Comparison of ENCODE assay signal across 18 cellular contexts in genomic region chr7:157461805-157462771, GRCh38.
DNase-seq lines count a peak whose midpoint lies in the region; ATAC-seq and TF ChIP-seq lines count a peak whose summit lies in the region.
"Had no signal": no experiment of that assay in that cellular context is flagged by ENCODE, and none has a peak within 500 bp of the region (broad histone marks: within the 10 kb centered on the region; RNA-seq: fewer than 3 reads in every experiment).

No MANE protein-coding gene starts in this region.

- H3K4me3 ChIP-seq in RWPE2 (ENCODE audit: severe bottlenecking): no peak overlapping the region
- H3K4me3 ChIP-seq in neural cell (ENCODE audit: low read length): no peak overlapping the region
- no peak overlapping the region for H3K4me3 ChIP-seq in testis
- H3K4me3 ChIP-seq: esophagus squamous epithelium, right lobe of liver, thyroid gland had no signal

- CTCF ChIA-PET in Calu3 (lab: Charles Lee): interaction anchor here (0.8 kb wide), 1 partner anchor 12 kb away, joined by 3 read pairs; no protein-coding TSS in a partner anchor

- H3K4me3 Mint-ChIP-seq in Calu3 (ENCODE audit: low read depth, unreplicated experiment): peak overlapping the region; percentile 18
- H3K4me3 Mint-ChIP-seq in T-helper 2 cell treated with Interferon-gamma antibody and Interleukin-4, amounts not matched to agents 5 μg/mL and 100 μg/mL, for 36 hours: no peak overlapping the region
- H3K4me3 Mint-ChIP-seq: activated naive CD4-positive, alpha-beta T cell treated with anti-CD3 and anti-CD28 coated beads, Interleukin-2, amount 10 ng/mL, durations not matched to agents 7 days and 5 days; dendritic cell treated with granulocyte-macrophage colony-stimulating factor and Interleukin-4, amounts not matched to agents 40 ng/mL and 50 ng/mL, for 4 days had no signal

- DNase-seq in DMS79 treated with DMSO at 0.1 percent for 48 hours (lab: John Stamatoyannopoulos, UW): peak; percentile 36
- DNase-seq in DMS79 (lab: John Stamatoyannopoulos, UW): no peak
- DNase-seq in Calu3: peak; percentile 44
- peak; percentile 47 for DNase-seq in RWPE2 (ENCODE audit: low spot score)
- no peak for DNase-seq in NCI-H2171 treated with DMSO at 0.1 percent for 48 hours (lab: John Stamatoyannopoulos, UW)
- DNase-seq in testis: no peak
- no peak for DNase-seq in T-helper 2 cell treated with Interferon-gamma antibody and Interleukin-4, amounts not matched to agents 5 μg/mL and 100 μg/mL, for 36 hours (ENCODE audit: low spot score)
- DNase-seq: activated naive CD4-positive, alpha-beta T cell treated with anti-CD3 and anti-CD28 coated beads, Interleukin-2, amount 10 ng/mL, durations not matched to agents 7 days and 5 days; esophagus squamous epithelium; mesenchymal stem cell; MM.1S; occipital lobe; SK-N-SH; stimulated activated CD4-positive, alpha-beta T cell treated with anti-CD3 and anti-CD28 coated beads, Interleukin-4, amount 100 ng/mL, for 4 hours; thyroid gland had no signal

- H3K36me3 ChIP-seq in RWPE2 (ENCODE audit: low read depth) (no peaks in the 10 kb centered on the region), neural cell (ENCODE audit: insufficient read depth, low read length) (no peaks in the 10 kb centered on the region), testis (ENCODE audit: low read depth, missing control alignments) (no peaks in the 10 kb centered on the region)
- H3K36me3 ChIP-seq: esophagus squamous epithelium, right lobe of liver, thyroid gland had no signal

- no peak overlapping the region for H3K9ac ChIP-seq in neural cell (ENCODE audit: low read length)
- H3K9ac ChIP-seq: SK-N-SH had no signal

- no peak overlapping the region for H3K4me2 ChIP-seq in neural cell (ENCODE audit: low read length)
- H3K4me2 ChIP-seq: SK-N-SH had no signal

- H3F3A ChIP-seq in neural cell (ENCODE audit: insufficient read depth, low read length, poor library complexity, severe bottlenecking): no peaks in the 10 kb centered on the region

- no peak for TF ChIP-seq RAD21 in neural cell (conservative IDR thresholded peaks at IDR 0.05)

- peaks cover 17% of the 10 kb centered on the region for H3K4me1 Mint-ChIP-seq in Calu3 (ENCODE audit: low read depth, unreplicated experiment)
- H3K4me1 Mint-ChIP-seq in T-helper 2 cell treated with Interferon-gamma antibody and Interleukin-4, amounts not matched to agents 5 μg/mL and 100 μg/mL, for 36 hours (ENCODE audit: low read depth): peaks cover 11% of the 10 kb centered on the region

- TF ChIP-seq CTCF in Calu3 (IDR thresholded peaks at IDR 0.05; ENCODE audit: unreplicated experiment): no peak
- TF ChIP-seq CTCF in RWPE2 (IDR thresholded peaks at IDR 0.05; ENCODE audit: poor library complexity, severe bottlenecking): no peak
- no peak for TF ChIP-seq CTCF in neural cell (IDR thresholded peaks at IDR 0.05; ENCODE audit: poor library complexity, severe bottlenecking)
- no peak for TF ChIP-seq CTCF in testis (IDR thresholded peaks at IDR 0.05)

- ATAC-seq in RWPE2 (ENCODE audit: low read depth): peak; percentile 19; the same call in 1 of the 3 replicates
- ATAC-seq: right lobe of liver had no signal

- no peak overlapping the region for H2AFZ ChIP-seq in neural cell (ENCODE audit: low read depth, low read length)

- no peak overlapping the region for H3K27ac Mint-ChIP-seq in Calu3 (ENCODE audit: unreplicated experiment)
- no peak overlapping the region for H3K27ac Mint-ChIP-seq in T-helper 2 cell treated with Interferon-gamma antibody and Interleukin-4, amounts not matched to agents 5 μg/mL and 100 μg/mL, for 36 hours
- H3K27ac Mint-ChIP-seq: dendritic cell treated with granulocyte-macrophage colony-stimulating factor and Interleukin-4, amounts not matched to agents 40 ng/mL and 50 ng/mL, for 4 days had no signal

- H4K20me1 ChIP-seq in neural cell (ENCODE audit: insufficient read depth): no peaks in the 10 kb centered on the region

- no peaks in the 10 kb centered on the region for H3K4me1 ChIP-seq in RWPE2 (ENCODE audit: insufficient read depth, poor library complexity, severe bottlenecking)
- H3K4me1 ChIP-seq in testis: no peaks in the 10 kb centered on the region
- H3K4me1 ChIP-seq: esophagus squamous epithelium, right lobe of liver, thyroid gland had no signal

- H3K27me3 ChIP-seq in RWPE2 (ENCODE audit: insufficient read depth, poor library complexity, severe bottlenecking) (peaks cover 7% of the 10 kb centered on the region), neural cell (ENCODE audit: insufficient read depth, low read depth, low read length) (no peaks in the 10 kb centered on the region), testis (no peaks in the 10 kb centered on the region)
- H3K27me3 ChIP-seq: right lobe of liver, thyroid gland had no signal

- no peaks in the 10 kb centered on the region for H3K9me3 Mint-ChIP-seq in Calu3 (ENCODE audit: low read depth, unreplicated experiment)
- no peaks in the 10 kb centered on the region for H3K9me3 Mint-ChIP-seq in T-helper 2 cell treated with Interferon-gamma antibody and Interleukin-4, amounts not matched to agents 5 μg/mL and 100 μg/mL, for 36 hours
- H3K9me3 Mint-ChIP-seq: activated naive CD4-positive, alpha-beta T cell treated with anti-CD3 and anti-CD28 coated beads, Interleukin-2, amount 10 ng/mL, durations not matched to agents 7 days and 5 days; dendritic cell treated with granulocyte-macrophage colony-stimulating factor and Interleukin-4, amounts not matched to agents 40 ng/mL and 50 ng/mL, for 4 days had no signal

- TF ChIP-seq EP300 in neural cell (conservative IDR thresholded peaks at IDR 0.05; ENCODE audit: poor library complexity, severe bottlenecking): no peak

- no peaks in the 10 kb centered on the region for H3K9me2 ChIP-seq in neural cell (ENCODE audit: insufficient read depth, low read length)
- H3K9me2 ChIP-seq: SK-N-SH had no signal

- H3K27me3 Mint-ChIP-seq in Calu3 (ENCODE audit: unreplicated experiment): peaks cover 52% of the 10 kb centered on the region
- peaks cover 18% of the 10 kb centered on the region for H3K27me3 Mint-ChIP-seq in T-helper 2 cell treated with Interferon-gamma antibody and Interleukin-4, amounts not matched to agents 5 μg/mL and 100 μg/mL, for 36 hours (ENCODE audit: low read depth)

- H3K79me2 ChIP-seq in neural cell (replicated peaks; ENCODE audit: insufficient read depth, low read length): no peaks in the 10 kb centered on the region

- H3K36me3 Mint-ChIP-seq in Calu3 (ENCODE audit: insufficient read depth, unreplicated experiment): no peaks in the 10 kb centered on the region
- H3K36me3 Mint-ChIP-seq in T-helper 2 cell treated with Interferon-gamma antibody and Interleukin-4, amounts not matched to agents 5 μg/mL and 100 μg/mL, for 36 hours (ENCODE audit: low read depth): no peaks in the 10 kb centered on the region
- H3K36me3 Mint-ChIP-seq: activated naive CD4-positive, alpha-beta T cell treated with anti-CD3 and anti-CD28 coated beads, Interleukin-2, amount 10 ng/mL, durations not matched to agents 7 days and 5 days had no signal

- WGBS in testis, 2 donors: 87 to 89% methylated on average over 26 to 32 of the region's 32 CpGs

- H3K9me3 ChIP-seq in RWPE2 (ENCODE audit: severe bottlenecking) (no peaks in the 10 kb centered on the region), neural cell (ENCODE audit: low read length) (no peaks in the 10 kb centered on the region), testis (no peaks in the 10 kb centered on the region)
- H3K9me3 ChIP-seq: esophagus squamous epithelium, right lobe of liver, SK-N-SH, thyroid gland had no signal

- H3K27ac ChIP-seq in RWPE2 (ENCODE audit: poor library complexity, severe bottlenecking) (no peak overlapping the region), neural cell (ENCODE audit: low read length) (peak overlapping the region; percentile 28), testis (no peak overlapping the region)
- H3K27ac ChIP-seq: esophagus squamous epithelium, right lobe of liver, thyroid gland had no signal

- BruUV-seq in Calu3 (replicated peaks; lab: Mats Ljungman, UMichigan): no TSS peak

- intact Hi-C loops in Calu3 (cut with micrococcal nuclease; ENCODE audit: unreplicated experiment) (no loop called here), testis (cut with DNase I; ENCODE audit: low total_unique reads) (no loop called here)

- TF ChIP-seq POLR2A in testis (IDR thresholded peaks at IDR 0.05): no peak

TF ChIP-seq in neural cell, 6 proteins besides CTCF, POLR2A, EP300 and RAD21:
- TF ChIP-seq EZH2 (IDR thresholded peaks at IDR 0.05; ENCODE audit: borderline replicate concordance, insufficient read depth, low read length, poor library complexity, severe bottlenecking) (no peak), POLR2AphosphoS5 (IDR thresholded peaks at IDR 0.05) (no peak), REST (IDR thresholded peaks at IDR 0.05; ENCODE audit: borderline replicate concordance) (no peak)
TF ChIP-seq in neural cell: peak in this region for 0.

Comparison
In these comparisons a context has a peak if more than half of its experiments do, and no peak if none do; other contexts are left out.
1. DNase-seq: peak in DMS79 treated with DMSO at 0.1 percent for 48 hours (single experiment), Calu3 (single experiment) and RWPE2 (single experiment); none in DMS79 (single experiment), NCI-H2171 treated with DMSO at 0.1 percent for 48 hours (single experiment), testis (single experiment) and T-helper 2 cell treated with Interferon-gamma antibody and Interleukin-4, amounts not matched to agents 5 μg/mL and 100 μg/mL, for 36 hours (single experiment).